In the genomic region with DNA sequence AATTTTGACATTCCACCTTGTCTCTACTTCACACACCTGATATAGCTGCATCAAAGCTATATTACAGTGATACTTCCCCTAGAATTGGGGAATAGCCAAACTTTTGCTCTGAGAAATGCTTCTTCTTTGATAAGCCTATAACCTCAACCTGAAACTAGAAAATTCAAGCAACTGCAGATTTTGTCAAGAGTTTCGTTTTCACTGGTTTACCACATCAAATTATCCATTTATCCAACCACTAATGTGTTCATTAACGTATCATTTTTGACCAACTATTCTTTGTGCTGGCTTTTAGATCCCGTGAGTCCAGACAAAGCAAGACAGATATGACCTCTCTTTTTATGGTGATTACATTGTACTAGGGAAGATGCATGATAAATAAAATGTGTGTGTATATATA, we compare ENCODE assay signal across 32 cellular contexts. TPM values are rescaled to one million over a fixed set of nuclear protein-coding genes. Genes with fewer than 3 reads are reported as not detected.
DNase-seq lines count a peak whose midpoint lies in the region; ATAC-seq, FAIRE-seq and TF ChIP-seq lines count a peak whose summit lies in the region.
"Had no signal": no experiment of that assay in that cellular context is flagged by ENCODE, and none has a peak within 500 bp of the region (broad histone marks: within the 10 kb centered on the region; RNA-seq: fewer than 3 reads in every experiment).

No MANE protein-coding gene starts in this region.

- no peak overlapping the region for H3K4me3 ChIP-seq in vagina
- H3K4me3 ChIP-seq: coronary artery, heart left ventricle had no signal

- no peaks in the 10 kb centered on the region for H3K27me3 ChIP-seq in vagina
- H3K27me3 ChIP-seq: heart left ventricle had no signal

- H3K27ac ChIP-seq in vagina = no peak overlapping the region
- H3K27ac ChIP-seq: coronary artery, heart left ventricle, RWPE1 had no signal

- FAIRE-seq in GM12892 (lab: Jason Lieb, UNC) = peak; percentile 27
- FAIRE-seq: astrocyte, GM12891, kidney had no signal

- DNase-seq in GM12892 (ENCODE audit: insufficient read length) = no peak
- DNase-seq in vagina (ENCODE audit: extremely low spot score in 2 of 2) = no peak
- no peak for DNase-seq in middle frontal gyrus (ENCODE audit: extremely low spot score, low spot score)
- DNase-seq in activated gamma-delta T cell (lab: John Stamatoyannopoulos, UW) = no peak
- DNase-seq: activated CD8-positive, alpha-beta T cell treated with anti-CD3 and anti-CD28 coated beads for 36 hours; activated effector memory CD4-positive, alpha-beta T cell treated with Interleukin-2 at 50 U/mL for 16 hours; activated naive CD8-positive, alpha-beta T cell treated with anti-CD3 and anti-CD28 coated beads for 36 hours; CD4-positive, alpha-beta T cell; effector memory CD4-positive, alpha-beta T cell; HCEC 1CT; heart left ventricle; KG1; kidney; naive thymus-derived CD4-positive, alpha-beta T cell; NCI-H1417; NCI-H2029 treated with DMSO at 0.1 percent for 48 hours; NCI-H226; NCI-H69; stimulated activated CD4-positive, alpha-beta T cell treated with anti-CD3 and anti-CD28 coated beads, Interleukin-4, amount 100 ng/mL, for 4 hours; stimulated activated naive B cell treated with anti-CD40 and anti-IgM and Interleukin-4, amounts not matched to agents 10 μg/mL and 1 μg/mL and 100 μg/mL, for 72 hours; T-helper 1 cell had no signal

- ATAC-seq in GM19397 (IDR thresholded peaks at IDR 0.05; ENCODE audit: unreplicated experiment) = peak; percentile 55
- peak; percentile 49 for ATAC-seq in HG02610 (IDR thresholded peaks at IDR 0.05; ENCODE audit: unreplicated experiment)
- peak; percentile 57 for ATAC-seq in HG03469 (IDR thresholded peaks at IDR 0.05; ENCODE audit: unreplicated experiment)
- no peak for ATAC-seq in HG02623 (IDR thresholded peaks at IDR 0.05; ENCODE audit: unreplicated experiment)
- ATAC-seq: activated CD8-positive, alpha-beta T cell treated with anti-CD3 and anti-CD28 coated beads for 36 hours; heart left ventricle; naive thymus-derived CD4-positive, alpha-beta T cell had no signal

- peaks cover under 1% of the 10 kb centered on the region for H3K9me3 ChIP-seq in vagina

- intact Hi-C loops in vagina (cut with DNase I) = no loop called here

- H3K36me3 ChIP-seq in vagina = no peaks in the 10 kb centered on the region
- H3K36me3 ChIP-seq: heart left ventricle had no signal

- TF ChIP-seq POLR2A in GM12892 (IDR thresholded peaks at IDR 0.05; ENCODE audit: low read depth, low read length) = no peak
- no peak for TF ChIP-seq POLR2A in vagina (IDR thresholded peaks at IDR 0.05)

- no peak for TF ChIP-seq CTCF in vagina (IDR thresholded peaks at IDR 0.05)

- H3K4me1 ChIP-seq in vagina = no peaks in the 10 kb centered on the region

RNA-seq across cellular contexts. Expression of gene TAS2R46, which starts 13.5 kb away (rescaled TPM):
- 0.40 TPM for polyA plus RNA-seq in GM12892 (2012; ENCODE audit: missing spikeins)
- total RNA-seq in vagina = 2.0 TPM
- polyA plus RNA-seq: heart left ventricle, urinary bladder had no signal

RNA-seq across cellular contexts. Expression of gene TAS2R43, which starts 16.5 kb away (rescaled TPM):
- polyA plus RNA-seq in GM12892 (2012; ENCODE audit: missing spikeins) = 0.28 TPM
- 7.1 TPM for total RNA-seq in vagina
- total RNA-seq: epithelial cell of proximal tubule had no signal
- polyA plus RNA-seq: heart left ventricle, urinary bladder had no signal

RNA-seq across cellular contexts. Expression of gene TAS2R31, which starts 44.4 kb away (rescaled TPM):
- polyA plus RNA-seq in GM12892 (2012; ENCODE audit: missing spikeins) = 0.91 TPM
- 3.2 TPM for total RNA-seq in vagina
- total RNA-seq: epithelial cell of proximal tubule had no signal

RNA-seq across cellular contexts. Expression of gene TAS2R19, which starts 53.2 kb away (rescaled TPM):
- polyA plus RNA-seq in GM12892 (2012; ENCODE audit: missing spikeins) = 0.83 TPM
- total RNA-seq in vagina = 6.4 TPM
- total RNA-seq: epithelial cell of proximal tubule had no signal
- polyA plus RNA-seq: liver had no signal

RNA-seq across cellular contexts. Expression of gene TAS2R30, which starts 58.8 kb away (rescaled TPM):
- polyA plus RNA-seq in GM12892 (2012; ENCODE audit: missing spikeins) = 0.51 TPM
- total RNA-seq in vagina = 15.7 TPM
- polyA plus RNA-seq: urinary bladder had no signal
